ENCODE assay signal across 11 cellular contexts in genomic region chr1:228148971-228149340, GRCh38. TPM values are rescaled to one million over a fixed set of nuclear protein-coding genes. Genes with fewer than 3 reads are reported as not detected.
DNase-seq lines count a peak whose midpoint lies in the region; ATAC-seq and TF ChIP-seq lines count a peak whose summit lies in the region.
"Had no signal": no experiment of that assay in that cellular context is flagged by ENCODE, and none has a peak within 500 bp of the region (broad histone marks: within the 10 kb centered on the region; RNA-seq: fewer than 3 reads in every experiment).

No MANE protein-coding gene starts in this region.

- TF ChIP-seq CTCF in RWPE1 (conservative IDR thresholded peaks at IDR 0.05; ENCODE audit: low read depth): no peak
- TF ChIP-seq CTCF in neural progenitor cell (IDR thresholded peaks at IDR 0.05): no peak
- TF ChIP-seq CTCF in tibial nerve (IDR thresholded peaks at IDR 0.05): no peak
- TF ChIP-seq CTCF in chondrocyte (IDR thresholded peaks at IDR 0.05): no peak

- H3K4me3 Mint-ChIP-seq in neural progenitor cell (no peak overlapping the region), chondrocyte (ENCODE audit: unreplicated experiment) (no peak overlapping the region)
- H3K4me3 Mint-ChIP-seq: activated T-helper 17 cell treated with anti-CD3 and anti-CD28 coated beads, Interleukin-2, amount 50 U/mL, for 72 hours; WTC11 had no signal

- peaks cover 3% of the 10 kb centered on the region for H4K20me1 ChIP-seq in neural progenitor cell (ENCODE audit: low read depth)

- CTCF ChIA-PET in RWPE1 (lab: Yijun Ruan, JAX): no interaction called here

- TF ChIP-seq POLR2A in tibial nerve (IDR thresholded peaks at IDR 0.05): no peak

- H3K36me3 ChIP-seq in esophagus (ENCODE audit: control insufficient read depth in 2 of 2, insufficient read depth in 2 of 2, low read length in 1 of 2) (peaks cover 17 to 43% of the 10 kb centered on the region in 2 donors), neural progenitor cell (no peaks in the 10 kb centered on the region), tibial nerve (peaks cover 0 to 39% (median 7%) of the 10 kb centered on the region in 3 donors)
- H3K36me3 ChIP-seq: cardiac muscle cell had no signal

- no peaks in the 10 kb centered on the region for H3K36me3 Mint-ChIP-seq in neural progenitor cell
- no peaks in the 10 kb centered on the region for H3K36me3 Mint-ChIP-seq in chondrocyte (ENCODE audit: low read depth)
- H3K36me3 Mint-ChIP-seq: WTC11 had no signal

- H3K4me2 ChIP-seq in neural progenitor cell: no peak overlapping the region

- H3K9me3 Mint-ChIP-seq in neural progenitor cell (no peaks in the 10 kb centered on the region), chondrocyte (ENCODE audit: low read depth) (no peaks in the 10 kb centered on the region)
- H3K9me3 Mint-ChIP-seq: activated T-helper 17 cell treated with anti-CD3 and anti-CD28 coated beads, Interleukin-2, amount 50 U/mL, for 72 hours; WTC11 had no signal

- H3K79me2 ChIP-seq in neural progenitor cell (ENCODE audit: low read depth): peaks cover 8% of the 10 kb centered on the region

- no peak for ATAC-seq in GM19395 (IDR thresholded peaks at IDR 0.05; ENCODE audit: unreplicated experiment)

- POLR2A ChIA-PET in RWPE1 (lab: Yijun Ruan, JAX; ENCODE audit: low non-redundant PET): interaction anchor here (0.6 to 1.5 kb wide), 2 partner anchors 14 to 16 kb away, joined by 4 to 11 read pairs; partner anchors contain the start of gene IBA57

- H3F3A ChIP-seq in neural progenitor cell (ENCODE audit: low read depth): no peaks in the 10 kb centered on the region

- H3K27me3 Mint-ChIP-seq in neural progenitor cell (ENCODE audit: insufficient read depth, low read depth) (no peaks in the 10 kb centered on the region), chondrocyte (ENCODE audit: low read depth) (no peaks in the 10 kb centered on the region)
- H3K27me3 Mint-ChIP-seq: activated T-helper 17 cell treated with anti-CD3 and anti-CD28 coated beads, Interleukin-2, amount 50 U/mL, for 72 hours had no signal

- H3K27ac ChIP-seq in RWPE1: peak overlapping the region; percentile 100
- peak overlapping the region; percentile 66 to 77 for H3K27ac ChIP-seq in esophagus (ENCODE audit: low read depth in 2 of 2, low read length in 1 of 2)
- H3K27ac ChIP-seq in neural progenitor cell: peak overlapping the region; percentile 27
- peak overlapping the region; percentile 77 to 96 (median 88) for H3K27ac ChIP-seq in tibial nerve
- H3K27ac ChIP-seq: cardiac muscle cell had no signal

- H3K9ac ChIP-seq in neural progenitor cell: peak overlapping the region; percentile 60

- WGBS in esophagus, 2 donors: 44 to 45% methylated on average over 7 to 8 of the region's 8 CpGs
- 51 to 74% methylated on average over 3 to 7 of the region's 8 CpGs for WGBS in tibial nerve, 2 donors

- H3K9me3 ChIP-seq in esophagus (ENCODE audit: control insufficient read depth in 2 of 2, insufficient read depth in 1 of 2, low read depth in 1 of 2, low read length in 1 of 2): no peaks in the 10 kb centered on the region
- no peaks in the 10 kb centered on the region for H3K9me3 ChIP-seq in neural progenitor cell (ENCODE audit: low read depth)
- H3K9me3 ChIP-seq in tibial nerve: no peaks in the 10 kb centered on the region

- TF ChIP-seq EP300 in tibial nerve (IDR thresholded peaks at IDR 0.05): no peak

- H3K4me1 ChIP-seq in esophagus (ENCODE audit: control insufficient read depth in 2 of 2, insufficient read depth in 2 of 2, low read length in 1 of 2) (peaks cover 6 to 49% of the 10 kb centered on the region in 2 donors), neural progenitor cell (peaks cover 14% of the 10 kb centered on the region), tibial nerve (peaks cover 0 to 77% (median 41%) of the 10 kb centered on the region in 4 donors)

- no peak overlapping the region for H2AFZ ChIP-seq in neural progenitor cell (replicated peaks)

- no peak overlapping the region for H3K27ac Mint-ChIP-seq in neural progenitor cell
- no peak overlapping the region for H3K27ac Mint-ChIP-seq in chondrocyte (ENCODE audit: unreplicated experiment)
- H3K27ac Mint-ChIP-seq: activated T-helper 17 cell treated with anti-CD3 and anti-CD28 coated beads, Interleukin-2, amount 50 U/mL, for 72 hours; WTC11 had no signal

- H3K27me3 ChIP-seq in esophagus (ENCODE audit: control insufficient read depth in 1 of 2, insufficient read depth in 2 of 2, low read length in 2 of 2): no peaks in the 10 kb centered on the region
- no peaks in the 10 kb centered on the region for H3K27me3 ChIP-seq in neural progenitor cell
- H3K27me3 ChIP-seq in tibial nerve: no peaks in the 10 kb centered on the region
- H3K27me3 ChIP-seq: cardiac muscle cell had no signal

- DNase-seq in RWPE1 (ENCODE audit: low spot score) (peak; percentile 56), neural progenitor cell (ENCODE audit: low spot score) (no peak), tibial nerve (ENCODE audit: low spot score in 2 of 2) (peak in 1 of 2 donors; percentile 11), chondrocyte (ENCODE audit: low spot score) (no peak), NCI-H446 (lab: John Stamatoyannopoulos, UW) (no peak)
- DNase-seq: SHP77 treated with DMSO at 0.1 percent for 48 hours had no signal

- H3K4me3 ChIP-seq in esophagus (ENCODE audit: low read depth in 1 of 2, low read length in 2 of 2): no peak overlapping the region
- H3K4me3 ChIP-seq in neural progenitor cell: no peak overlapping the region
- no peak overlapping the region for H3K4me3 ChIP-seq in tibial nerve
- H3K4me3 ChIP-seq: cardiac muscle cell had no signal

- H3K4me1 Mint-ChIP-seq in neural progenitor cell (peaks cover 4% of the 10 kb centered on the region), chondrocyte (ENCODE audit: low read depth) (peaks cover under 1% of the 10 kb centered on the region)

RNA-seq across cellular contexts. Expression of gene GJC2, which starts 0.8 kb away (rescaled TPM):
- under 1 TPM; 0.57 to 0.64 TPM for polyA plus RNA-seq in esophagus
- total RNA-seq in neural progenitor cell (ENCODE audit: low replicate concordance): 0.25 TPM in 1 of 2 replicates, not detected in the other
- total RNA-seq in tibial nerve: 10 to 100 TPM in 2 of 4 donors, 1 to 10 TPM in 2; 6.9 to 15.1 (median 9.9) TPM
- total RNA-seq in chondrocyte: 1.5 to 2.0 TPM (median 1.8 TPM) in 3 replicates

RNA-seq across cellular contexts. Expression of gene GUK1, which starts 8.9 kb away (rescaled TPM):
- 100 to 1,000 TPM; 299 to 484 TPM for polyA plus RNA-seq in esophagus
- total RNA-seq in neural progenitor cell (ENCODE audit: low replicate concordance) (87.7 and 119 TPM in 2 replicates), tibial nerve (100 to 1,000 TPM; 501 to 540 (median 510) TPM), chondrocyte (155 to 196 TPM (median 189 TPM) in 3 replicates)

RNA-seq across cellular contexts. Expression of gene IBA57, which starts 16.6 kb away (rescaled TPM):
- polyA plus RNA-seq in esophagus: 1 to 10 TPM; 1.5 to 3.5 TPM
- total RNA-seq in neural progenitor cell (ENCODE audit: low replicate concordance): 2.2 and 6.7 TPM in 2 replicates
- 10 to 100 TPM in 1 of 4 donors, 1 to 10 TPM in 3; 5.5 to 17.8 (median 9.2) TPM for total RNA-seq in tibial nerve
- total RNA-seq in chondrocyte: 5.2 to 7.7 TPM (median 5.9 TPM) in 3 replicates

RNA-seq across cellular contexts. Expression of gene MRPL55, which starts 39.9 kb away (rescaled TPM):
- 10 to 100 TPM; 87.0 to 94.9 TPM for polyA plus RNA-seq in esophagus
- total RNA-seq in neural progenitor cell (ENCODE audit: low replicate concordance) (42.4 and 68.3 TPM in 2 replicates), tibial nerve (10 to 100 TPM; 68.7 to 83.7 (median 80.0) TPM), chondrocyte (45.4 to 75.6 TPM (median 48.6 TPM) in 3 replicates)

RNA-seq across cellular contexts. Expression of gene C1orf35, which starts 45.8 kb away (rescaled TPM):
- polyA plus RNA-seq in esophagus: 10 to 100 TPM; 18.4 to 26.0 TPM
- total RNA-seq in neural progenitor cell (ENCODE audit: low replicate concordance): 11.8 and 19.7 TPM in 2 replicates
- total RNA-seq in tibial nerve: 10 to 100 TPM; 26.4 to 38.5 (median 27.1) TPM
- total RNA-seq in chondrocyte: 12.9 to 15.1 TPM (median 13.3 TPM) in 3 replicates

Comparison
In these comparisons a context has a peak if more than half of its experiments do, and no peak if none do; other contexts are left out.
1. H3K27ac ChIP-seq: peak in every context shown above with its lines; median percentile 100 in RWPE1; 88 in tibial nerve; 72 in esophagus; 27 in neural progenitor cell.